In the genomic region with DNA sequence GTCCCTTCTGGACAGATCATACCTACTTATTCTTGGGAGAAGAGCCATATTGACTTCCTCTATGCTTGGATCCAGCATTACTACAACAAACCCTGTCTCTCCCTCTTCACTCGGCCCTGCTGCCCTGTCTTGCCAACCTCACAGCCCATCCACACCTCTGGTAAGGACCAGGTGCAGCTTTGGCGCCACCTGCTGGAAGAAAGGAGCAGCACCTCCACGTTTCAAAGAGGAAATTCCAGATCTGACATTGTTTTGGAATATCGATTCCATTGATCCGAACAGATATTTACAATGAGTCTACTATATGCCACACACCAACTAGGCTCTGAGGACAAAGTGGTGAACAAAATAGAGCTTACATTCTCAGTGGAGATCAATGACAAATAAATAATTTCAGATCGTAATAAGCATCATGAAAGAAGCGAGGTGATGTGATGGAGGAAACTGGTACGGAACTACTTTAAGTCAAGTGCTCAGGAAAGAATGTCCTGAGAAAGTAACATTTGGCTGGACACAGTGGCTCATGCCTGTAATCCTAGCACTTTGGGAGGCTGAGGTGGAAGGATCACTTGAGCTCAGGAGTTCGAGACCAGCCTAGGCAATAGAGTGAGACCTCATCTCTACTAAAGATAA, we compare ENCODE assay signal across 8 cellular contexts. TPM values are rescaled to one million over a fixed set of nuclear protein-coding genes. Genes with fewer than 3 reads are reported as not detected.
DNase-seq lines count a peak whose midpoint lies in the region; ATAC-seq and TF ChIP-seq lines count a peak whose summit lies in the region.

No MANE protein-coding gene starts in this region.

- H3K9me3 ChIP-seq in MM.1S (replicated peaks; ENCODE audit: insufficient read depth, low read length) = no peaks in the 10 kb centered on the region
- no peaks in the 10 kb centered on the region for H3K9me3 ChIP-seq in SK-N-MC (ENCODE audit: low read depth, low read length)
- H3K9me3 ChIP-seq in upper lobe of right lung = no peaks in the 10 kb centered on the region

- H3K27me3 Mint-ChIP-seq in glutamatergic neuron (ENCODE audit: unreplicated experiment) = peaks cover 1% of the 10 kb centered on the region

- H3K27me3 ChIP-seq in MM.1S (replicated peaks; ENCODE audit: insufficient read depth, low read length) (no peaks in the 10 kb centered on the region), upper lobe of right lung (no peaks in the 10 kb centered on the region)

- no peaks in the 10 kb centered on the region for H4K20me1 ChIP-seq in MM.1S (ENCODE audit: insufficient read depth, low read length)

- H3K79me2 ChIP-seq in MM.1S (ENCODE audit: low read length) = no peaks in the 10 kb centered on the region

- no peaks in the 10 kb centered on the region for H3K36me3 ChIP-seq in MM.1S (replicated peaks; ENCODE audit: insufficient read depth, low read length)
- H3K36me3 ChIP-seq in SK-N-MC (ENCODE audit: insufficient read depth, low read length) = no peaks in the 10 kb centered on the region
- H3K36me3 ChIP-seq in upper lobe of right lung = no peaks in the 10 kb centered on the region

- H3K9ac ChIP-seq in MM.1S (ENCODE audit: low read length) (no peak overlapping the region), SK-N-MC (ENCODE audit: insufficient read length) (no peak overlapping the region)

- H3K4me3 Mint-ChIP-seq in glutamatergic neuron (ENCODE audit: unreplicated experiment) = no peak overlapping the region

- intact Hi-C loops in upper lobe of right lung (cut with DNase I) = loop anchor here (5.0 kb wide), 1 partner anchor 156 kb away; no protein-coding TSS in a partner anchor

- no peaks in the 10 kb centered on the region for H3F3A ChIP-seq in MM.1S (ENCODE audit: insufficient read depth, low read length)

- peaks cover 1% of the 10 kb centered on the region for H3K9me3 Mint-ChIP-seq in glutamatergic neuron (ENCODE audit: unreplicated experiment)

- ATAC-seq in upper lobe of right lung (peak; percentile 82), GM18861 (IDR thresholded peaks at IDR 0.05; ENCODE audit: unreplicated experiment) (no peak)

- H3K27ac Mint-ChIP-seq in glutamatergic neuron (ENCODE audit: unreplicated experiment) = no peak overlapping the region

- no peaks in the 10 kb centered on the region for H3K4me1 ChIP-seq in MM.1S (ENCODE audit: low read length)
- peaks cover 3% of the 10 kb centered on the region for H3K4me1 ChIP-seq in upper lobe of right lung

- no peaks in the 10 kb centered on the region for H3K9me2 ChIP-seq in MM.1S (replicated peaks; ENCODE audit: insufficient read depth, low read length)

- TF ChIP-seq CTCF in MM.1S (IDR thresholded peaks at IDR 0.05; ENCODE audit: low read length) (peak; percentile 99), glutamatergic neuron (IDR thresholded peaks at IDR 0.05; ENCODE audit: partially characterized antibody, unreplicated experiment) (peak; percentile 97), upper lobe of right lung (IDR thresholded peaks at IDR 0.05) (peak; percentile 97)

- peak; percentile 75 for DNase-seq in Daoy (ENCODE audit: low read depth)
- peak; percentile 74 for DNase-seq in MM.1S
- DNase-seq in SK-N-MC (ENCODE audit: low read depth, low spot score) = peak; percentile 5
- DNase-seq in activated naive CD4-positive, alpha-beta T cell treated with Interleukin-2 at 50 U/mL for 16 hours = peak; percentile 77
- DNase-seq in glutamatergic neuron = peak; percentile 86
- peak; percentile 73 for DNase-seq in pons (ENCODE audit: low spot score)
- DNase-seq in upper lobe of right lung = peak; percentile 89

- no peak overlapping the region for H3K4me2 ChIP-seq in MM.1S (ENCODE audit: low read depth, low read length)

- no peaks in the 10 kb centered on the region for H3K36me3 Mint-ChIP-seq in glutamatergic neuron (ENCODE audit: unreplicated experiment)

- H3K4me3 ChIP-seq in MM.1S (ENCODE audit: low read length) (no peak overlapping the region), SK-N-MC (no peak overlapping the region; the same call in 1 of the 2 replicates), upper lobe of right lung (no peak overlapping the region)

- no peaks in the 10 kb centered on the region for H3K4me1 Mint-ChIP-seq in glutamatergic neuron (ENCODE audit: low read depth, unreplicated experiment)

- H2AFZ ChIP-seq in MM.1S (ENCODE audit: low read length) = 0 out of 2 replicates have a peak overlapping the region, but pooled peaks have one; percentile 15

- no peak overlapping the region for H3K27ac ChIP-seq in MM.1S (ENCODE audit: low read length)
- H3K27ac ChIP-seq in SK-N-MC = no peak overlapping the region
- H3K27ac ChIP-seq in upper lobe of right lung = no peak overlapping the region

RNA-seq across cellular contexts. Expression of a gene that starts 18.7 kb away (rescaled TPM):
- 12.7 and 12.8 TPM in 2 replicates for total RNA-seq in Daoy (2014; rRNA removed; shearing (Covaris generic))
- 5.6 TPM for total RNA-seq in glutamatergic neuron (ENCODE audit: unreplicated experiment)
- total RNA-seq in upper lobe of right lung = 225 TPM

Comparison
In these comparisons a context has a peak if more than half of its experiments do, and no peak if none do; other contexts are left out.
1. DNase-seq: peak in every context shown above with its lines; median percentile 89 in upper lobe of right lung; 86 in glutamatergic neuron; 77 in activated naive CD4-positive, alpha-beta T cell treated with Interleukin-2 at 50 U/mL for 16 hours; 75 in Daoy; 74 in MM.1S; 73 in pons; 5 in SK-N-MC.
2. RNA of a gene that starts 18.7 kb away (total RNA-seq): 225 TPM in upper lobe of right lung (single experiment); 12.7 to 12.8 TPM in Daoy and 5.6 TPM in glutamatergic neuron (single experiment); every median in the first group is over 10 times any median in the second.
3. Peak in every context shown above with its lines, with median percentiles within 50 percentile points of each other: CTCF ChIP-seq.